ENCODE assay signal across 14 cellular contexts in the genomic region with DNA sequence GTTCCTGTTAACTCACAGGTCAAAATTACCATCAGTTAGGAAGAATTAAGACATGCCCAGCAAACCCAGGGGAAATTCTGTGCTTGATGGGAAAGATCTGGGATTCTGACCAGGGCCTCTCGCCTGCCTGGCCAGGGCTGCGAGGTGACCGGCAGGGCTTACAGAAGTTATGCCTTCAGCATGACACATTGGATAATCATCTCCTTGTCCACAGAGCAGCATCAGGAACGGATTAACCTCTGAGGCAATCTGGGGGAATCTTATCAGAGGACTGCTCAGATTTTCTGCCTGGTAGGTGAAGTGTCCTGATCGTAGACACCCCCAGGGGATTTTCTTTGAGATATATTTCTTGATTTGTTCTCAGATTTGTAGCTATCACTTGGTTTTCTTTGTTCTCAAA.
A peak's percentile ranks its signal among the peaks of the same experiment; 100 is the strongest.
DNase-seq lines count a peak whose midpoint lies in the region; ATAC-seq and TF ChIP-seq lines count a peak whose summit lies in the region.
"Had no signal": no experiment of that assay in that cellular context is flagged by ENCODE, and none has a peak within 500 bp of the region (broad histone marks: within the 10 kb centered on the region; RNA-seq: fewer than 3 reads in every experiment).

No MANE protein-coding gene starts in this region.

- ATAC-seq in activated CD8-positive, alpha-beta memory T cell treated with anti-CD3 and anti-CD28 coated beads, Interleukin-2, amount 10 ng/mL, durations not matched to agents 7 days and 5 days = no peak
- ATAC-seq: activated CD4-positive, alpha-beta T cell treated with anti-CD3 and anti-CD28 coated beads for 36 hours had no signal

- no peaks in the 10 kb centered on the region for H3K27me3 ChIP-seq in brain microvascular endothelial cell (replicated peaks)
- H3K27me3 ChIP-seq: colonic mucosa had no signal

- H3K36me3 Mint-ChIP-seq in nephron progenitor cell (ENCODE audit: low read depth) = no peaks in the 10 kb centered on the region
- no peaks in the 10 kb centered on the region for H3K36me3 Mint-ChIP-seq in activated CD8-positive, alpha-beta memory T cell treated with anti-CD3 and anti-CD28 coated beads, Interleukin-2, amount 10 ng/mL, durations not matched to agents 7 days and 5 days
- H3K36me3 Mint-ChIP-seq in activated CD4-positive, alpha-beta memory T cell treated with anti-CD3 and anti-CD28 coated beads, Interleukin-2, amount 10 ng/mL, durations not matched to agents 7 days and 5 days (ENCODE audit: low read depth) = no peaks in the 10 kb centered on the region
- H3K36me3 Mint-ChIP-seq: CD14-positive monocyte had no signal

- in situ Hi-C loops in brain microvascular endothelial cell (cut with HindIII; ENCODE audit: low pct_ligation_motif_present, low sequenced_read_pairs) = no loop called here

- H3K4me3 ChIP-seq in brain microvascular endothelial cell (ENCODE audit: low read depth, low read length) = no peak overlapping the region
- no peak overlapping the region for H3K4me3 ChIP-seq in coronary artery
- H3K4me3 ChIP-seq: colonic mucosa, SK-N-MC had no signal

- peaks cover 15% of the 10 kb centered on the region for H3K9me3 Mint-ChIP-seq in nephron progenitor cell
- no peaks in the 10 kb centered on the region for H3K9me3 Mint-ChIP-seq in activated CD8-positive, alpha-beta memory T cell treated with anti-CD3 and anti-CD28 coated beads, Interleukin-2, amount 10 ng/mL, durations not matched to agents 7 days and 5 days (ENCODE audit: low read depth)
- no peaks in the 10 kb centered on the region for H3K9me3 Mint-ChIP-seq in activated CD4-positive, alpha-beta memory T cell treated with anti-CD3 and anti-CD28 coated beads, Interleukin-2, amount 10 ng/mL, durations not matched to agents 7 days and 5 days
- H3K9me3 Mint-ChIP-seq: CD14-positive monocyte had no signal

- TF ChIP-seq CTCF in brain microvascular endothelial cell (IDR thresholded peaks at IDR 0.05; ENCODE audit: low read depth, low read length, missing control alignments) = peak; percentile 19
- TF ChIP-seq CTCF in nephron progenitor cell (IDR thresholded peaks at IDR 0.05) = no peak
- no peak for TF ChIP-seq CTCF in coronary artery (IDR thresholded peaks at IDR 0.05)

- H3K27ac Mint-ChIP-seq in nephron progenitor cell = peak overlapping the region; percentile 88
- H3K27ac Mint-ChIP-seq in activated CD8-positive, alpha-beta memory T cell treated with anti-CD3 and anti-CD28 coated beads, Interleukin-2, amount 10 ng/mL, durations not matched to agents 7 days and 5 days = no peak overlapping the region
- H3K27ac Mint-ChIP-seq in activated CD4-positive, alpha-beta memory T cell treated with anti-CD3 and anti-CD28 coated beads, Interleukin-2, amount 10 ng/mL, durations not matched to agents 7 days and 5 days = no peak overlapping the region
- H3K27ac Mint-ChIP-seq: activated CD4-positive, alpha-beta T cell treated with anti-CD3 and anti-CD28 coated beads for 36 hours had no signal

- no peak overlapping the region for H3K4me3 Mint-ChIP-seq in nephron progenitor cell
- no peak overlapping the region for H3K4me3 Mint-ChIP-seq in activated CD8-positive, alpha-beta memory T cell treated with anti-CD3 and anti-CD28 coated beads, Interleukin-2, amount 10 ng/mL, durations not matched to agents 7 days and 5 days
- no peak overlapping the region for H3K4me3 Mint-ChIP-seq in activated CD4-positive, alpha-beta memory T cell treated with anti-CD3 and anti-CD28 coated beads, Interleukin-2, amount 10 ng/mL, durations not matched to agents 7 days and 5 days
- H3K4me3 Mint-ChIP-seq: activated CD4-positive, alpha-beta T cell treated with anti-CD3 and anti-CD28 coated beads for 36 hours; CD14-positive monocyte had no signal

- no peaks in the 10 kb centered on the region for H3K36me3 ChIP-seq in brain microvascular endothelial cell (replicated peaks)
- H3K36me3 ChIP-seq: colonic mucosa had no signal

- no peaks in the 10 kb centered on the region for H3K27me3 Mint-ChIP-seq in nephron progenitor cell (ENCODE audit: low read depth, poor library complexity)
- no peaks in the 10 kb centered on the region for H3K27me3 Mint-ChIP-seq in activated CD8-positive, alpha-beta memory T cell treated with anti-CD3 and anti-CD28 coated beads, Interleukin-2, amount 10 ng/mL, durations not matched to agents 7 days and 5 days
- H3K27me3 Mint-ChIP-seq in activated CD4-positive, alpha-beta memory T cell treated with anti-CD3 and anti-CD28 coated beads, Interleukin-2, amount 10 ng/mL, durations not matched to agents 7 days and 5 days = no peaks in the 10 kb centered on the region
- H3K27me3 Mint-ChIP-seq: activated CD4-positive, alpha-beta T cell treated with anti-CD3 and anti-CD28 coated beads for 36 hours had no signal

- CTCF ChIA-PET in activated CD8-positive, alpha-beta memory T cell treated with anti-CD3 and anti-CD28 coated beads, Interleukin-2, amount 10 ng/mL, durations not matched to agents 7 days and 5 days (lab: Charles Lee) = no interaction called here
- CTCF ChIA-PET in activated CD4-positive, alpha-beta memory T cell treated with anti-CD3 and anti-CD28 coated beads, Interleukin-2, amount 10 ng/mL, durations not matched to agents 7 days and 5 days (lab: Charles Lee) = no interaction called here

- DNase-seq in AG08395 (ENCODE audit: low spot score) = peak; percentile 94
- peak; percentile 22 for DNase-seq in HS-27A (ENCODE audit: low read depth)
- peak; percentile 81 for DNase-seq in brain microvascular endothelial cell
- DNase-seq in nephron progenitor cell = peak; percentile 12
- DNase-seq in activated CD8-positive, alpha-beta memory T cell treated with anti-CD3 and anti-CD28 coated beads, Interleukin-2, amount 10 ng/mL, durations not matched to agents 7 days and 5 days = no peak
- no peak for DNase-seq in activated CD4-positive, alpha-beta memory T cell treated with anti-CD3 and anti-CD28 coated beads, Interleukin-2, amount 10 ng/mL, durations not matched to agents 7 days and 5 days
- no peak for DNase-seq in coronary artery (ENCODE audit: low spot score)
- no peak for DNase-seq in SHP77 (lab: John Stamatoyannopoulos, UW)
- DNase-seq: activated CD4-positive, alpha-beta T cell treated with anti-CD3 and anti-CD28 coated beads for 36 hours; activated gamma-delta T cell treated with Interleukin-2 at 50 U/mL for 16 hours; colonic mucosa; posterior cingulate gyrus had no signal

- POLR2A ChIA-PET in activated CD4-positive, alpha-beta memory T cell treated with anti-CD3 and anti-CD28 coated beads, Interleukin-2, amount 10 ng/mL, durations not matched to agents 7 days and 5 days (lab: Charles Lee) = no interaction called here

- H3K4me1 Mint-ChIP-seq in nephron progenitor cell = peaks cover 25% of the 10 kb centered on the region
- no peaks in the 10 kb centered on the region for H3K4me1 Mint-ChIP-seq in activated CD8-positive, alpha-beta memory T cell treated with anti-CD3 and anti-CD28 coated beads, Interleukin-2, amount 10 ng/mL, durations not matched to agents 7 days and 5 days
- no peaks in the 10 kb centered on the region for H3K4me1 Mint-ChIP-seq in activated CD4-positive, alpha-beta memory T cell treated with anti-CD3 and anti-CD28 coated beads, Interleukin-2, amount 10 ng/mL, durations not matched to agents 7 days and 5 days
- H3K4me1 Mint-ChIP-seq: activated CD4-positive, alpha-beta T cell treated with anti-CD3 and anti-CD28 coated beads for 36 hours; CD14-positive monocyte had no signal

- H3K27ac ChIP-seq in brain microvascular endothelial cell (peak overlapping the region; percentile 45), coronary artery (no peak overlapping the region)
- H3K27ac ChIP-seq: colonic mucosa, SK-N-MC had no signal

Comparison
In these comparisons a context has a peak if more than half of its experiments do, and no peak if none do; other contexts are left out.
1. DNase-seq: peak in AG08395 (single experiment), HS-27A (single experiment), brain microvascular endothelial cell (single experiment) and nephron progenitor cell (single experiment); none in activated CD8-positive, alpha-beta memory T cell treated with anti-CD3 and anti-CD28 coated beads, Interleukin-2, amount 10 ng/mL, durations not matched to agents 7 days and 5 days (single experiment), activated CD4-positive, alpha-beta memory T cell treated with anti-CD3 and anti-CD28 coated beads, Interleukin-2, amount 10 ng/mL, durations not matched to agents 7 days and 5 days (single experiment), coronary artery (single experiment) and SHP77 (0 of 2).